In genomic region chr12:125861299-125862281, GRCh38 we compare ENCODE assay signal across 10 cellular contexts.
DNase-seq lines count a peak whose midpoint lies in the region; ATAC-seq and TF ChIP-seq lines count a peak whose summit lies in the region.
"Had no signal": no experiment of that assay in that cellular context is flagged by ENCODE, and none has a peak within 500 bp of the region (broad histone marks: within the 10 kb centered on the region; RNA-seq: fewer than 3 reads in every experiment).

No MANE protein-coding gene starts in this region.

- ATAC-seq in esophagus mucosa (peak; percentile 45), upper lobe of left lung (ENCODE audit: low FRiP score in 2 of 2) (peak; percentile 49 to 65), PC-3 (no peak)

- H3K27me3 ChIP-seq in breast epithelium = peaks cover 0 to 12% of the 10 kb centered on the region in 2 donors
- H3K27me3 ChIP-seq in mammary epithelial cell (ENCODE audit: insufficient read depth, low read length) = no peaks in the 10 kb centered on the region
- no peaks in the 10 kb centered on the region for H3K27me3 ChIP-seq in upper lobe of left lung
- H3K27me3 ChIP-seq in PC-3 (ENCODE audit: low read length) = no peaks in the 10 kb centered on the region

- H3K36me3 ChIP-seq in breast epithelium (no peaks in the 10 kb centered on the region), mammary epithelial cell (ENCODE audit: insufficient read depth, low read length) (no peaks in the 10 kb centered on the region), upper lobe of left lung (no peaks in the 10 kb centered on the region), PC-3 (ENCODE audit: low read depth, low read length) (no peaks in the 10 kb centered on the region)

- H3K9me3 ChIP-seq in breast epithelium (peaks cover 3 to 11% of the 10 kb centered on the region in 2 donors), mammary epithelial cell (replicated peaks; ENCODE audit: insufficient read depth, low read length) (peaks cover 15% of the 10 kb centered on the region), upper lobe of left lung (peaks cover 0 to 15% (median 4%) of the 10 kb centered on the region in 4 donors), PC-3 (ENCODE audit: low read length) (peaks cover 18% of the 10 kb centered on the region)

- H3K79me2 ChIP-seq in mammary epithelial cell (ENCODE audit: insufficient read depth, low read length) = no peaks in the 10 kb centered on the region
- no peaks in the 10 kb centered on the region for H3K79me2 ChIP-seq in PC-3 (ENCODE audit: low read length)

- TF ChIP-seq EP300 in upper lobe of left lung (IDR thresholded peaks at IDR 0.05) = no peak

- WGBS in mammary epithelial cell (ENCODE audit: low coverage, missing lambda C conversion rate) = 19% methylated on average over 20 of the region's 68 CpGs
- 54 to 56% methylated on average over 14 to 63 of the region's 68 CpGs for WGBS in upper lobe of left lung, 2 donors

- intact Hi-C loops in breast epithelium (cut with DNase I; ENCODE audit: low total_unique reads) (no loop called here), mammary epithelial cell (cut with micrococcal nuclease) (no loop called here), PC-3 (cut with micrococcal nuclease) (no loop called here)

- BruUV-seq in mammary epithelial cell (replicated peaks; lab: Mats Ljungman, UMichigan) (no TSS peak), PC-3 (replicated peaks; lab: Mats Ljungman, UMichigan) (no TSS peak)

- POLR2A ChIA-PET in PC-3 (lab: Charles Lee; ENCODE audit: unreplicated experiment) = no interaction called here

- TF ChIP-seq POLR2A in breast epithelium (IDR thresholded peaks at IDR 0.05) (no peak), upper lobe of left lung (IDR thresholded peaks at IDR 0.05) (no peak)

- no peak overlapping the region for H2AFZ ChIP-seq in mammary epithelial cell (ENCODE audit: low read depth, low read length)
- no peak overlapping the region for H2AFZ ChIP-seq in PC-3 (ENCODE audit: low read length)

- H3K4me1 ChIP-seq in breast epithelium (no peaks in the 10 kb centered on the region), mammary epithelial cell (ENCODE audit: insufficient read depth, low read length) (no peaks in the 10 kb centered on the region), upper lobe of left lung (no peaks in the 10 kb centered on the region), PC-3 (ENCODE audit: insufficient read depth, low read length) (no peaks in the 10 kb centered on the region)

- CTCF ChIA-PET in mammary epithelial cell (lab: Charles Lee; ENCODE audit: low non-redundant PET) (no interaction called here), PC-3 (lab: Charles Lee) (no interaction called here)

- no peaks in the 10 kb centered on the region for H4K20me1 ChIP-seq in mammary epithelial cell (ENCODE audit: insufficient read depth, low read length)
- no peaks in the 10 kb centered on the region for H4K20me1 ChIP-seq in PC-3 (ENCODE audit: low read length)

- no peak overlapping the region for H3K4me2 ChIP-seq in mammary epithelial cell (ENCODE audit: insufficient read depth, low read depth, low read length)
- H3K4me2 ChIP-seq in PC-3 (ENCODE audit: low read length) = no peak overlapping the region

- dilution Hi-C loops in mammary epithelial cell (cut with HindIII; ENCODE audit: low sequenced_read_pairs) = no loop called here

- in situ Hi-C loops in mammary epithelial cell (cut with MboI; ENCODE audit: low sequenced_read_pairs in 2 of 2) = no loop called here
- in situ Hi-C loops in ACHN (cut with HindIII; ENCODE audit: low pct_ligation_motif_present, low pct_unique_long_range_greater_than_20kb, low sequenced_read_pairs) = no loop called here

- no peak for DNase-seq in breast epithelium (ENCODE audit: low spot score in 2 of 2)
- DNase-seq in mammary epithelial cell = no peak
- peak; percentile 86 for DNase-seq in mucosa of gallbladder (ENCODE audit: low spot score)
- peak; percentile 31 to 87 for DNase-seq in upper lobe of left lung
- DNase-seq in ACHN = no peak
- DNase-seq in activated gamma-delta T cell treated with Interleukin-2 at 50 U/mL for 16 hours = no peak
- no peak for DNase-seq in PC-3
- DNase-seq: glutamatergic neuron, NCI-H2107 had no signal

- no peak overlapping the region for H3K9ac ChIP-seq in mammary epithelial cell (ENCODE audit: insufficient read depth, low read length)
- H3K9ac ChIP-seq in PC-3 (ENCODE audit: low read length) = no peak overlapping the region

- H3K27ac ChIP-seq in breast epithelium (no peak overlapping the region), mammary epithelial cell (ENCODE audit: insufficient read depth, low read depth, low read length) (no peak overlapping the region), upper lobe of left lung (no peak overlapping the region), PC-3 (ENCODE audit: low read length) (no peak overlapping the region)

- H3K4me3 ChIP-seq in breast epithelium (peak overlapping the region in 2 of 3 donors; percentile 6 to 33), mammary epithelial cell (replicated peaks in 1 of 3; ENCODE audit: insufficient read depth in 1 of 3, low read depth in 2 of 3, low read length in 3 of 3) (no peak overlapping the region), upper lobe of left lung (peak overlapping the region in 3 of 4 donors; percentile 11 to 14 (median 14)), PC-3 (ENCODE audit: low read length) (no peak overlapping the region)

- H3K9me2 ChIP-seq in PC-3 (replicated peaks; ENCODE audit: low read length) = no peaks in the 10 kb centered on the region

- TF ChIP-seq CTCF in breast epithelium (IDR thresholded peaks at IDR 0.05) (no peak), mammary epithelial cell (conservative IDR thresholded peaks at IDR 0.05 in 1 of 2, IDR thresholded peaks at IDR 0.05 in 1 of 2; ENCODE audit: extremely low read depth in 1 of 2, insufficient read depth in 1 of 2, low read depth in 1 of 2, low read length in 2 of 2) (no peak), upper lobe of left lung (IDR thresholded peaks at IDR 0.05) (no peak), PC-3 (conservative IDR thresholded peaks at IDR 0.05; ENCODE audit: low read depth, low read length) (no peak)

- no peaks in the 10 kb centered on the region for H3F3A ChIP-seq in PC-3 (ENCODE audit: low read length, unreplicated experiment)

Comparison
In these comparisons a context has a peak if more than half of its experiments do, and no peak if none do; other contexts are left out.
1. H3K4me3 ChIP-seq: peak in breast epithelium (2 of 3) and upper lobe of left lung (3 of 4); none in mammary epithelial cell (0 of 3) and PC-3 (single experiment).
2. DNase-seq: peak in mucosa of gallbladder (single experiment) and upper lobe of left lung (2 of 2); none in breast epithelium (0 of 2), mammary epithelial cell (single experiment), ACHN (single experiment), activated gamma-delta T cell treated with Interleukin-2 at 50 U/mL for 16 hours (single experiment) and PC-3 (single experiment).